12 cellular contexts compared by ENCODE assay signal in genomic region chr6:166325383-166326042, GRCh38.
DNase-seq lines count a peak whose midpoint lies in the region; ATAC-seq, FAIRE-seq and TF ChIP-seq lines count a peak whose summit lies in the region.
"Had no signal": no experiment of that assay in that cellular context is flagged by ENCODE, and none has a peak within 500 bp of the region (broad histone marks: within the 10 kb centered on the region; RNA-seq: fewer than 3 reads in every experiment).

No MANE protein-coding gene starts in this region.

- no peaks in the 10 kb centered on the region for H3K27me3 Mint-ChIP-seq in memory B cell

- no peaks in the 10 kb centered on the region for H3K9me3 Mint-ChIP-seq in memory B cell

- ATAC-seq in GM18868 (IDR thresholded peaks at IDR 0.05; ENCODE audit: unreplicated experiment) = peak; percentile 92
- peak; percentile 93 for ATAC-seq in GM21529 (IDR thresholded peaks at IDR 0.05; ENCODE audit: unreplicated experiment)
- ATAC-seq in HG03139 (IDR thresholded peaks at IDR 0.05; ENCODE audit: unreplicated experiment) = peak; percentile 76
- peak; percentile 39 for ATAC-seq in memory B cell (ENCODE audit: low read depth)
- no peak for ATAC-seq in HG02970 (IDR thresholded peaks at IDR 0.05; ENCODE audit: low FRiP score, unreplicated experiment)
- ATAC-seq: upper lobe of right lung had no signal

- peak overlapping the region; percentile 41 for H3K27ac Mint-ChIP-seq in memory B cell

- H3K4me3 Mint-ChIP-seq in memory B cell = no peak overlapping the region

- no peak overlapping the region for H3K4me3 ChIP-seq in foreskin fibroblast (ENCODE audit: low read depth in 1 of 2, low read length in 2 of 2)
- H3K4me3 ChIP-seq: upper lobe of right lung had no signal

- no peak for FAIRE-seq in H54 (lab: Jason Lieb, UNC)
- FAIRE-seq: bronchial epithelial cell had no signal

- TF ChIP-seq POLR2A in H54 (IDR thresholded peaks at IDR 0.05; ENCODE audit: low read depth, low read length) = no peak

- peaks cover 25% of the 10 kb centered on the region for H3K36me3 Mint-ChIP-seq in memory B cell

- no peak for DNase-seq in memory B cell (ENCODE audit: low spot score in 2 of 2)
- DNase-seq in NCI-H1105 (lab: John Stamatoyannopoulos, UW) = no peak
- no peak for DNase-seq in foreskin fibroblast
- no peak for DNase-seq in H54 (ENCODE audit: insufficient read length, low spot score)
- DNase-seq: activated effector memory CD4-positive, alpha-beta T cell treated with Interleukin-2 at 50 U/mL for 16 hours; NCI-H446; upper lobe of right lung had no signal

- TF ChIP-seq CTCF in foreskin fibroblast (IDR thresholded peaks at IDR 0.05; ENCODE audit: low read depth, low read length) = no peak

- H3K4me1 Mint-ChIP-seq in memory B cell = peaks cover 4% of the 10 kb centered on the region
